ENCODE assay signal across 1 cellular context in the genomic region with DNA sequence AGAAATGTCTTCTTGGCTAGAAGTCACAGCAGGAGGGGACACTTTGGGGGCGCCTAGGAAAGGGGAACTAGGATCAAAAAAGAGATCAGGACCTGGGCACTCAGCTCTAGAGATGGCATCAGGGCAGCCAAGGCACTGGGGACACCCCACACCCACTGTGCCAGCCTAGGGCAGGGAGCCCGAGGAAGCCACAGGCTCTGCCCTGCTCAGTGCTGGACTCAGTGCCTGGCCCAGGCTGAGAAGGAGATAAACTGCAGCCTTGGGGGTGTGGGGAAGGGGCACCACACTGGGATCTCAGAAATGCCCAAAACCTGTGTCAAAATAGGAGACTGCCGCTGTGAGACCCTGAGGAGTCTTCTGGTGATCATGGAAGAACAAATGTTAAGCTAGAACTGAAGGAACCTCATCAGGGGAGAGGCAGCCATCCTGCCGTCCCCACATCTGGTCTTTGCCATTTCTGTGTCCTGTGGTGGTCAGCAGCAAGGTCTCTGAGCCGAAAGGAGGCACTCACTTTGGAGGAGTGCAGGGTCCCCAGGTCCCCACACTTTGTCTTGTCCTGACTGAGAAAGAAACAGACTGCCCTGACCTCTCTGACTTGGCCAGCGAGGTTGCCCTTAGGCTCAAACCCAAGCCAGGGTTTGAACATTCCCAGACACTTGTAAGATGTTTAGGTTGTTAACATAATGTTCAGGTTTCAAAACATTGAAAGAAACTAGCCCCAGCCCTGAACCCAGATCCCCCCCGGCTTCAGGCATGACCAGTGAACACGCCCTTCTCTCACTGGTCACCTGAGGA.
TF ChIP-seq lines count a peak whose summit lies in the region.

No MANE protein-coding gene starts in this region.

TF ChIP-seq in GM23338, 12 proteins besides CTCF, POLR2A, EP300 and RAD21 (continued from another document):
- TF ChIP-seq, protein P1, sequence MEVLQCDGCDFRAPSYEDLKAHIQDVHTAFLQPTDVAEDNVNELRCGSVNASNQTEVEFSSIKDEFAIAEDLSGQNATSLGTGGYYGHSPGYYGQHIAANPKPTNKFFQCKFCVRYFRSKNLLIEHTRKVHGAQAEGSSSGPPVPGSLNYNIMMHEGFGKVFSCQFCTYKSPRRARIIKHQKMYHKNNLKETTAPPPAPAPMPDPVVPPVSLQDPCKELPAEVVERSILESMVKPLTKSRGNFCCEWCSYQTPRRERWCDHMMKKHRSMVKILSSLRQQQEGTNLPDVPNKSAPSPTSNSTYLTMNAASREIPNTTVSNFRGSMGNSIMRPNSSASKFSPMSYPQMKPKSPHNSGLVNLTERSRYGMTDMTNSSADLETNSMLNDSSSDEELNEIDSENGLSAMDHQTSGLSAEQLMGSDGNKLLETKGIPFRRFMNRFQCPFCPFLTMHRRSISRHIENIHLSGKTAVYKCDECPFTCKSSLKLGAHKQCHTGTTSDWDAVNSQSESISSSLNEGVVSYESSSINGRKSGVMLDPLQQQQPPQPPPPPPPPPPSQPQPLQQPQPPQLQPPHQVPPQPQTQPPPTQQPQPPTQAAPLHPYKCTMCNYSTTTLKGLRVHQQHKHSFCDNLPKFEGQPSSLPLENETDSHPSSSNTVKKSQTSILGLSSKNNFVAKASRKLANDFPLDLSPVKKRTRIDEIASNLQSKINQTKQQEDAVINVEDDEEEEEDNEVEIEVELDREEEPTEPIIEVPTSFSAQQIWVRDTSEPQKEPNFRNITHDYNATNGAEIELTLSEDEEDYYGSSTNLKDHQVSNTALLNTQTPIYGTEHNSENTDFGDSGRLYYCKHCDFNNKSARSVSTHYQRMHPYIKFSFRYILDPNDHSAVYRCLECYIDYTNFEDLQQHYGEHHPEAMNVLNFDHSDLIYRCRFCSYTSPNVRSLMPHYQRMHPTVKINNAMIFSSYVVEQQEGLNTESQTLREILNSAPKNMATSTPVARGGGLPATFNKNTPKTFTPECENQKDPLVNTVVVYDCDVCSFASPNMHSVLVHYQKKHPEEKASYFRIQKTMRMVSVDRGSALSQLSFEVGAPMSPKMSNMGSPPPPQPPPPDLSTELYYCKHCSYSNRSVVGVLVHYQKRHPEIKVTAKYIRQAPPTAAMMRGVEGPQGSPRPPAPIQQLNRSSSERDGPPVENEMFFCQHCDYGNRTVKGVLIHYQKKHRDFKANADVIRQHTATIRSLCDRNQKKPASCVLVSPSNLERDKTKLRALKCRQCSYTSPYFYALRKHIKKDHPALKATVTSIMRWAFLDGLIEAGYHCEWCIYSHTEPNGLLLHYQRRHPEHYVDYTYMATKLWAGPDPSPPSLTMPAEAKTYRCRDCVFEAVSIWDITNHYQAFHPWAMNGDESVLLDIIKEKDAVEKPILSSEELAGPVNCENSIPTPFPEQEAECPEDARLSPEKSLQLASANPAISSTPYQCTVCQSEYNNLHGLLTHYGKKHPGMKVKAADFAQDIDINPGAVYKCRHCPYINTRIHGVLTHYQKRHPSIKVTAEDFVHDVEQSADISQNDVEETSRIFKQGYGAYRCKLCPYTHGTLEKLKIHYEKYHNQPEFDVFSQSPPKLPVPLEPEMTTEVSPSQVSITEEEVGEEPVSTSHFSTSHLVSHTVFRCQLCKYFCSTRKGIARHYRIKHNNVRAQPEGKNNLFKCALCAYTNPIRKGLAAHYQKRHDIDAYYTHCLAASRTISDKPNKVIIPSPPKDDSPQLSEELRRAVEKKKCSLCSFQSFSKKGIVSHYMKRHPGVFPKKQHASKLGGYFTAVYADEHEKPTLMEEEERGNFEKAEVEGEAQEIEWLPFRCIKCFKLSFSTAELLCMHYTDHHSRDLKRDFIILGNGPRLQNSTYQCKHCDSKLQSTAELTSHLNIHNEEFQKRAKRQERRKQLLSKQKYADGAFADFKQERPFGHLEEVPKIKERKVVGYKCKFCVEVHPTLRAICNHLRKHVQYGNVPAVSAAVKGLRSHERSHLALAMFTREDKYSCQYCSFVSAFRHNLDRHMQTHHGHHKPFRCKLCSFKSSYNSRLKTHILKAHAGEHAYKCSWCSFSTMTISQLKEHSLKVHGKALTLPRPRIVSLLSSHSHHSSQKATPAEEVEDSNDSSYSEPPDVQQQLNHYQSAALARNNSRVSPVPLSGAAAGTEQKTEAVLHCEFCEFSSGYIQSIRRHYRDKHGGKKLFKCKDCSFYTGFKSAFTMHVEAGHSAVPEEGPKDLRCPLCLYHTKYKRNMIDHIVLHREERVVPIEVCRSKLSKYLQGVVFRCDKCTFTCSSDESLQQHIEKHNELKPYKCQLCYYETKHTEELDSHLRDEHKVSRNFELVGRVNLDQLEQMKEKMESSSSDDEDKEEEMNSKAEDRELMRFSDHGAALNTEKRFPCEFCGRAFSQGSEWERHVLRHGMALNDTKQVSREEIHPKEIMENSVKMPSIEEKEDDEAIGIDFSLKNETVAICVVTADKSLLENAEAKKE (CRISPR knock-in tag; IDR thresholded peaks at IDR 0.05): no peak
